ENCODE assay signal across 8 cellular contexts in genomic region chr17:47253541-47254402, GRCh38. TPM values are rescaled to one million over a fixed set of nuclear protein-coding genes. Genes with fewer than 3 reads are reported as not detected.
DNase-seq lines count a peak whose midpoint lies in the region; ATAC-seq, FAIRE-seq and TF ChIP-seq lines count a peak whose summit lies in the region.

Gene ITGB3, plus strand, starts transcription at chr17:47253827. Its CDS starts 35 bp downstream, at chr17:47253862.

- no peaks in the 10 kb centered on the region for H3K9me3 ChIP-seq in left lung

- H3K27me3 ChIP-seq in left lung: peaks cover 8 to 66% of the 10 kb centered on the region in 2 donors

- peaks cover 7 to 18% of the 10 kb centered on the region in 2 donors for H3K4me1 ChIP-seq in left lung

- TF ChIP-seq CTCF in choroid plexus epithelial cell (conservative IDR thresholded peaks at IDR 0.05; ENCODE audit: low read depth, low read length) (peak; percentile 39), left lung (IDR thresholded peaks at IDR 0.05) (peak in 1 of 2 donors; percentile 17)

- no peak for TF ChIP-seq POLR2A in GM12891 (IDR thresholded peaks at IDR 0.05; ENCODE audit: low read depth, low read length)

- no peaks in the 10 kb centered on the region for H3K36me3 ChIP-seq in left lung

- DNase-seq in GM12891 (ENCODE audit: insufficient read length, low spot score) (peak; percentile 79), NCI-H1930 (lab: John Stamatoyannopoulos, UW) (peak; percentile 43 to 64), choroid plexus epithelial cell (ENCODE audit: low read depth) (peak; percentile 70), left lung (peak; percentile 72 to 90), NCI-H128 (lab: John Stamatoyannopoulos, UW; ENCODE audit: unreplicated experiment) (no peak)
- DNase-seq in activated CD4-positive, CD25-positive, alpha-beta regulatory T cell treated with anti-CD3 and anti-CD28 coated beads, Interleukin-2, amount 50 U/mL, for 72 hours: peak; percentile 42
- DNase-seq in stimulated activated CD4-positive, alpha-beta T cell treated with anti-CD3 and anti-CD28 coated beads, Interleukin-2, amount 100 ng/mL, for 48 hours: peak; percentile 52

- ATAC-seq in HG02798 (IDR thresholded peaks at IDR 0.05; ENCODE audit: poor library complexity, unreplicated experiment) (peak; percentile 88), left lung (peak; percentile 97)

- peak within 1 kb of the TSS in 1 of 2 donors; percentile 59 for H3K27ac ChIP-seq in left lung

- peak within 1 kb of the TSS; percentile 73 for H3K4me3 ChIP-seq in choroid plexus epithelial cell (ENCODE audit: low read depth, low read length)
- H3K4me3 ChIP-seq in left lung: peak within 1 kb of the TSS; percentile 55 to 58

- intact Hi-C loops in left lung (cut with DNase I): no loop called here

- peak; percentile 89 for FAIRE-seq in GM12891 (lab: Jason Lieb, UNC)

TF ChIP-seq in GM12891, 5 proteins besides CTCF, POLR2A, EP300 and RAD21:
- no peak for TF ChIP-seq POLR2AphosphoS5 (IDR thresholded peaks at IDR 0.05; ENCODE audit: low read depth, low read length)
- no peak for TF ChIP-seq POU2F2 (IDR thresholded peaks at IDR 0.05; ENCODE audit: low read depth, low read length)
- no peak for TF ChIP-seq SPI1 (IDR thresholded peaks at IDR 0.05; ENCODE audit: low read depth, low read length)
- no peak for TF ChIP-seq TAF1 (IDR thresholded peaks at IDR 0.05; ENCODE audit: low read depth, low read length)
- no peak for TF ChIP-seq PAX5 (IDR thresholded peaks at IDR 0.05; ENCODE audit: insufficient read depth, low read length, severe bottlenecking)

RNA-seq across cellular contexts. Expression of gene ITGB3, which starts in this region (rescaled TPM):
- 0.51 TPM for polyA plus RNA-seq in GM12891 (2012; ENCODE audit: low read depth, missing spikeins)
- 10 to 100 TPM in 1 of 2 donors, 1 to 10 TPM in 1; 9.4 to 10.9 TPM for total RNA-seq in left lung
